Comparison of ENCODE assay signal across 22 cellular contexts in the genomic region with DNA sequence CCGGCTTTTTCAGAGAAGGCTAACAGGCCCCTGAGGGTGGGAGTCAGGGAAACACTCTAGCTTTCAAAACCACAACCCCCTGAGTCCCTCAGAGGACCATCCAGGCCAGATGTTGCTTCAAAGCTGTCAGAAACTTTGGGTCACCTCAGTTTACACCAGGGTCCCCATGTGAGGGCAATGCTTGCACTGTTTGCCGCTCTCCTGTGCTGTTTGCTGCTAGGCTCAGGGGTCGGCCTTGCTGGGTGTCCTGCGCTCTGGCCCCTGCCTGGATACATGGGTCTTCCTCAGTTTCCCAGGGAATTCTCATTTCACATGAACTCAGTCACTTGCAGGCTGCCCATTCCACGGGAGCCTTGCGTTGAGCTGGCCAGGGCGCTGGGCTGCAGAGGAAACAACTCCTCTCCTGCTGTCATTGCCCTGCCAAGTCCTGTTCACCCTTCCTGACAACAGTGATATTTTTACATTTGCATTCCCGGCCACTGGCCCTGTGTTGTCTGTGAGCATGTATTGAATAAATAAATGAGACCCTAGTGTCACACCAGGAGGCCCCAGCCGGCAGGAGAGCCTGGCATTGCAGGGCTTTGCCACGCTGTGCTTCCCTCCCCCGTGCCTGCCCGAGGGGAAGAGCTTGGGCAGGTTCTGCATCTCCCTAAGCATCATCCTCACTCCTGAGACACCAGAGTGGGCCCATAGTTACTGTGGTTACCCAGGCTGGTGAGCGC.
"Had no signal": no experiment of that assay in that cellular context is flagged by ENCODE, and none has a peak within 500 bp of the region (broad histone marks: within the 10 kb centered on the region; RNA-seq: fewer than 3 reads in every experiment).

No MANE protein-coding gene starts in this region.

- H3K4me1 ChIP-seq: gastrocnemius medialis, pancreas, right lobe of liver, transverse colon had no signal

- H3K27me3 ChIP-seq: gastrocnemius medialis, neutrophil, pancreas, right lobe of liver, transverse colon had no signal

- H3K36me3 ChIP-seq: gastrocnemius medialis, neutrophil, pancreas, right lobe of liver, transverse colon had no signal

- H3K9me3 ChIP-seq: gastrocnemius medialis, neutrophil, pancreas, right lobe of liver, transverse colon had no signal

- DNase-seq: activated CD4-positive, alpha-beta T cell treated with anti-CD3 and anti-CD28 coated beads, Interleukin-2, amount 50 U/mL, for 1 hour; activated CD4-positive, CD25-positive, alpha-beta regulatory T cell treated with anti-CD3 and anti-CD28 coated beads, Interleukin-2, amount 50 U/mL, for 72 hours; activated gamma-delta T cell; activated T-cell treated with anti-CD3 and anti-CD28 coated beads, Interleukin-2, amount 50 U/mL, for 72 hours; caudate nucleus; dermis blood vessel endothelial cell; effector memory CD4-positive, alpha-beta T cell; gastrocnemius medialis; hippocampal formation; right lobe of liver; stimulated activated CD4-positive, alpha-beta T cell treated with anti-CD3 and anti-CD28 coated beads, Interleukin-1b, Interleukin-23, amount 100 ng/mL, for 48 hours; transverse colon had no signal

- H3K4me3 ChIP-seq: gastrocnemius medialis, pancreas, right lobe of liver, SK-N-MC, skin epidermis, transverse colon had no signal

- ATAC-seq: activated naive CD4-positive, alpha-beta T cell treated with anti-CD3 and anti-CD28 coated beads, Interleukin-2, amount 50 U/mL, for 72 hours; activated T-cell treated with anti-CD3 and anti-CD28 coated beads, Interleukin-2, amount 50 U/mL, for 72 hours; esophagus mucosa; gastrocnemius medialis; natural killer cell treated with Interleukin-12 subunit alpha and Interleukin-12 subunit beta and Interleukin-15 and Interleukin-18, amount 100 ng/mL, for 72 hours; pancreas; right lobe of liver; stimulated activated effector memory CD8-positive, alpha-beta T cell treated with anti-CD3 and anti-CD28 coated beads, Interleukin-12 subunit alpha, Interleukin-12 subunit beta, amount 100 ng/mL, for 72 hours; T-cell had no signal

- H3K27ac ChIP-seq: gastrocnemius medialis, neutrophil, pancreas, right lobe of liver, SK-N-MC, skin epidermis, transverse colon, VCaP had no signal
